Comparison of ENCODE assay signal across 19 cellular contexts in genomic region chr14:68707496-68707895, GRCh38.
"Had no signal": no experiment of that assay in that cellular context is flagged by ENCODE, and none has a peak within 500 bp of the region (broad histone marks: within the 10 kb centered on the region; RNA-seq: fewer than 3 reads in every experiment).

No MANE protein-coding gene starts in this region.

- H3K36me3 Mint-ChIP-seq: activated naive CD8-positive, alpha-beta T cell treated with anti-CD3 and anti-CD28 coated beads for 36 hours; brain; natural killer cell; WTC11 had no signal

- H3K27ac Mint-ChIP-seq: activated CD8-positive, alpha-beta T cell treated with anti-CD3 and anti-CD28 coated beads for 36 hours; activated naive CD8-positive, alpha-beta T cell treated with anti-CD3 and anti-CD28 coated beads for 36 hours; activated T-helper 1 cell treated with anti-CD3 and anti-CD28 coated beads, Interleukin-12 subunit alpha, Interleukin-12 subunit beta, Interleukin-2, Interleukin-4 antibody, amounts not matched to agents 30 ng/mL and 10 ng/mL and 1 ng/mL, durations not matched to agents 14 hours and 24 hours and 36 hours; natural killer cell; T-helper 17 cell; WTC11 had no signal

- DNase-seq: activated CD4-positive, alpha-beta T cell treated with anti-CD3 and anti-CD28 coated beads for 48 hours; activated CD8-positive, alpha-beta memory T cell treated with anti-CD3 and anti-CD28 coated beads, Interleukin-2, amount 50 U/mL, for 4 hours; activated CD8-positive, alpha-beta T cell treated with anti-CD3 and anti-CD28 coated beads for 36 hours; activated naive CD8-positive, alpha-beta T cell treated with anti-CD3 and anti-CD28 coated beads for 36 hours; effector memory CD4-positive, alpha-beta T cell; islet precursor cell; natural killer cell; posterior cingulate gyrus; retina; stimulated activated CD4-positive, alpha-beta T cell treated with anti-CD3 and anti-CD28 coated beads, Interleukin-4, amount 100 ng/mL, for 4 hours; stimulated activated naive CD8-positive, alpha-beta T cell treated with anti-CD3 and anti-CD28 coated beads, Interleukin-15, amount 100 ng/mL, for 72 hours; T-helper 17 cell had no signal

- H3K27me3 Mint-ChIP-seq: activated CD8-positive, alpha-beta T cell treated with anti-CD3 and anti-CD28 coated beads for 36 hours; activated naive CD8-positive, alpha-beta T cell treated with anti-CD3 and anti-CD28 coated beads for 36 hours; brain; central memory CD8-positive, alpha-beta T cell; stimulated activated naive CD8-positive, alpha-beta T cell treated with anti-CD3 and anti-CD28 coated beads, Interleukin-15, amount 100 ng/mL, for 72 hours; T-helper 17 cell had no signal

- H3K9me3 Mint-ChIP-seq: activated CD8-positive, alpha-beta T cell treated with anti-CD3 and anti-CD28 coated beads for 36 hours; activated naive CD8-positive, alpha-beta T cell treated with anti-CD3 and anti-CD28 coated beads for 36 hours; activated T-helper 1 cell treated with anti-CD3 and anti-CD28 coated beads, Interleukin-12 subunit alpha, Interleukin-12 subunit beta, Interleukin-2, Interleukin-4 antibody, amounts not matched to agents 30 ng/mL and 10 ng/mL and 1 ng/mL, durations not matched to agents 14 hours and 24 hours and 36 hours; central memory CD8-positive, alpha-beta T cell; natural killer cell; stimulated activated naive CD8-positive, alpha-beta T cell treated with anti-CD3 and anti-CD28 coated beads, Interleukin-15, amount 100 ng/mL, for 72 hours; WTC11 had no signal

- H3K4me3 ChIP-seq: smooth muscle cell, thoracic aorta had no signal

- H3K4me1 Mint-ChIP-seq: WTC11 had no signal

- H3K9me3 ChIP-seq: thoracic aorta had no signal

- ATAC-seq: activated CD8-positive, alpha-beta T cell treated with anti-CD3 and anti-CD28 coated beads for 36 hours; left lobe of liver; natural killer cell; stimulated activated naive CD8-positive, alpha-beta T cell treated with anti-CD3 and anti-CD28 coated beads, Interleukin-15, amount 100 ng/mL, for 72 hours; T-helper 17 cell; WTC11 had no signal

- H3K4me3 Mint-ChIP-seq: activated CD8-positive, alpha-beta T cell treated with anti-CD3 and anti-CD28 coated beads for 36 hours; activated naive CD8-positive, alpha-beta T cell treated with anti-CD3 and anti-CD28 coated beads for 36 hours; activated T-helper 1 cell treated with anti-CD3 and anti-CD28 coated beads, Interleukin-12 subunit alpha, Interleukin-12 subunit beta, Interleukin-2, Interleukin-4 antibody, amounts not matched to agents 30 ng/mL and 10 ng/mL and 1 ng/mL, durations not matched to agents 14 hours and 24 hours and 36 hours; brain; central memory CD8-positive, alpha-beta T cell; natural killer cell; stimulated activated naive CD8-positive, alpha-beta T cell treated with anti-CD3 and anti-CD28 coated beads, Interleukin-15, amount 100 ng/mL, for 72 hours; T-helper 17 cell; WTC11 had no signal

- H3K36me3 ChIP-seq: thoracic aorta had no signal

- H3K27ac ChIP-seq: thoracic aorta had no signal
